ENCODE assay signal across 1 cellular context in genomic region chr10:83685458-83685857, GRCh38.
TF ChIP-seq lines count a peak whose summit lies in the region.

No MANE protein-coding gene starts in this region.

TF ChIP-seq in endothelial cell of umbilical vein, 7 proteins besides CTCF, POLR2A, EP300 and RAD21 (continued from another document):
- no peak for TF ChIP-seq POLR2AphosphoS5 (IDR thresholded peaks at IDR 0.05; ENCODE audit: insufficient read depth, low read depth, low read length)
- TF ChIP-seq GATA2 (IDR thresholded peaks at IDR 0.05; ENCODE audit: insufficient read depth, insufficient read length, low read depth, low read length) = no peak
- no peak for TF ChIP-seq FOS (IDR thresholded peaks at IDR 0.05; ENCODE audit: borderline replicate concordance, insufficient read depth, low read length)
- no peak for TF ChIP-seq EZH2 (IDR thresholded peaks at IDR 0.05; ENCODE audit: borderline replicate concordance, low read depth, low read length, severe bottlenecking)
TF ChIP-seq in endothelial cell of umbilical vein: peak in this region for 0.
